ENCODE assay signal across 18 cellular contexts in the genomic region with DNA sequence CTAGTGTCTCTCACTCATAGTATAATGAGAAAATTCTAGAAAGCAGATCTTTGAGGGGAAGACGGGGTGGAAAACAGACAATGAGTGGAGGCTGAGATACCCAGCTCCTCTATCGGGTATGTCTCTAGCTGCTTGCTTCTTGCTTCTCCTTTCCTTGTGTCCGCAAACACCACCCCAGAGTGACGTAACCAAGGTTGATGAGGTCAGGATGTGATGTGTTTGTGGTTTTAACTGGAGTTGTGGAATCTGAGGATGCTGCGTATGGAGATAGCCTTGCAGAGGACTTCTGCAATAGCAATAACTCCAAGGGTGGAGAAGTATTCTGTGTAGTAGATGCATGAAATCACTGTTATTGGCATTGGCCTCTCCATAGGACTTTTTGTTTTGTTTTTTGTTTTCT.
DNase-seq lines count a peak whose midpoint lies in the region; ATAC-seq, FAIRE-seq and TF ChIP-seq lines count a peak whose summit lies in the region.
"Had no signal": no experiment of that assay in that cellular context is flagged by ENCODE, and none has a peak within 500 bp of the region (broad histone marks: within the 10 kb centered on the region; RNA-seq: fewer than 3 reads in every experiment).

No MANE protein-coding gene starts in this region.

- H3K4me3 Mint-ChIP-seq in effector memory CD8-positive, alpha-beta T cell, result no peak overlapping the region
- H3K4me3 Mint-ChIP-seq: activated T-helper 1 cell treated with anti-CD3 and anti-CD28 coated beads, Interleukin-12 subunit alpha, Interleukin-12 subunit beta, Interleukin-2, Interleukin-4 antibody, amounts not matched to agents 30 ng/mL and 10 ng/mL and 1 ng/mL, durations not matched to agents 14 hours and 24 hours and 36 hours; stimulated activated naive CD8-positive, alpha-beta T cell treated with anti-CD3 and anti-CD28 coated beads, Interleukin-15, amount 100 ng/mL, for 72 hours had no signal

- H3K36me3 Mint-ChIP-seq in effector memory CD8-positive, alpha-beta T cell (ENCODE audit: insufficient read depth), result no peaks in the 10 kb centered on the region
- H3K36me3 Mint-ChIP-seq: CD4-positive, CD25-positive, alpha-beta regulatory T cell had no signal

- FAIRE-seq in RCC 7860 (lab: Jason Lieb, UNC), result no peak
- FAIRE-seq: G401.6, islet of Langerhans had no signal

- no peak for TF ChIP-seq CTCF in HL-60 (IDR thresholded peaks at IDR 0.05; ENCODE audit: insufficient read depth, low read length)

- peak; percentile 22 for ATAC-seq in effector memory CD8-positive, alpha-beta T cell (replicated peaks)
- no peak for ATAC-seq in GM18505 (IDR thresholded peaks at IDR 0.05; ENCODE audit: unreplicated experiment)
- ATAC-seq: stimulated activated naive CD8-positive, alpha-beta T cell treated with anti-CD3 and anti-CD28 coated beads, Interleukin-15, amount 100 ng/mL, for 72 hours had no signal

- peaks cover 6 to 29% of the 10 kb centered on the region in 2 donors for H3K4me1 Mint-ChIP-seq in effector memory CD8-positive, alpha-beta T cell (ENCODE audit: low read depth in 2 of 2)

- H3K27me3 Mint-ChIP-seq in effector memory CD8-positive, alpha-beta T cell, result no peaks in the 10 kb centered on the region
- H3K27me3 Mint-ChIP-seq: stimulated activated naive CD8-positive, alpha-beta T cell treated with anti-CD3 and anti-CD28 coated beads, Interleukin-15, amount 100 ng/mL, for 72 hours had no signal

- H3K9me3 Mint-ChIP-seq in effector memory CD8-positive, alpha-beta T cell, result no peaks in the 10 kb centered on the region
- H3K9me3 Mint-ChIP-seq: activated T-helper 1 cell treated with anti-CD3 and anti-CD28 coated beads, Interleukin-12 subunit alpha, Interleukin-12 subunit beta, Interleukin-2, Interleukin-4 antibody, amounts not matched to agents 30 ng/mL and 10 ng/mL and 1 ng/mL, durations not matched to agents 14 hours and 24 hours and 36 hours; CD4-positive, CD25-positive, alpha-beta regulatory T cell; stimulated activated naive CD8-positive, alpha-beta T cell treated with anti-CD3 and anti-CD28 coated beads, Interleukin-15, amount 100 ng/mL, for 72 hours had no signal

- no peak overlapping the region for H3K27ac ChIP-seq in HL-60 (replicated peaks)
- peak overlapping the region; percentile 3 for H3K27ac ChIP-seq in substantia nigra (ENCODE audit: low read depth, low read length, poor library complexity, severe bottlenecking)

- DNase-seq in HL-60 (ENCODE audit: low read depth in 1 of 2, low spot score in 1 of 2), result peak; percentile 31 to 79
- DNase-seq in OCI-M1 (lab: John Stamatoyannopoulos, UW), result peak; percentile 69
- no peak for DNase-seq in effector memory CD8-positive, alpha-beta T cell
- DNase-seq in substantia nigra (lab: John Stamatoyannopoulos, UW), result peak in 4 of 49 donors; percentile 13 to 34 (median 19)
- no peak for DNase-seq in RCC 7860 (ENCODE audit: low spot score)
- DNase-seq in NCI-H524 treated with DMSO at 0.1 percent for 48 hours (lab: John Stamatoyannopoulos, UW), result no peak
- no peak for DNase-seq in middle frontal gyrus (ENCODE audit: extremely low spot score, low spot score)
- DNase-seq: activated CD4-positive, alpha-beta T cell treated with anti-CD3 and anti-CD28 coated beads, Interleukin-2, amount 50 U/mL, for 4 hours; CD4-positive, CD25-positive, alpha-beta regulatory T cell; NCI-H2029 treated with DMSO at 0.1 percent for 48 hours; NCI-H82; SHP77; stimulated activated naive CD8-positive, alpha-beta T cell treated with anti-CD3 and anti-CD28 coated beads, Interleukin-15, amount 100 ng/mL, for 72 hours; T-helper 9 cell had no signal

- H3K27ac Mint-ChIP-seq in effector memory CD8-positive, alpha-beta T cell, result no peak overlapping the region
- H3K27ac Mint-ChIP-seq: activated T-helper 1 cell treated with anti-CD3 and anti-CD28 coated beads, Interleukin-12 subunit alpha, Interleukin-12 subunit beta, Interleukin-2, Interleukin-4 antibody, amounts not matched to agents 30 ng/mL and 10 ng/mL and 1 ng/mL, durations not matched to agents 14 hours and 24 hours and 36 hours; CD4-positive, CD25-positive, alpha-beta regulatory T cell; stimulated activated naive CD8-positive, alpha-beta T cell treated with anti-CD3 and anti-CD28 coated beads, Interleukin-15, amount 100 ng/mL, for 72 hours had no signal

- no peak overlapping the region for H3K4me3 ChIP-seq in HL-60 (replicated peaks; ENCODE audit: insufficient read depth, low read length)

- peaks cover 3% of the 10 kb centered on the region for H3K27me3 ChIP-seq in HL-60 (ENCODE audit: insufficient read depth, poor library complexity, severe bottlenecking)

- TF ChIP-seq POLR2A in GM18505 (IDR thresholded peaks at IDR 0.05; ENCODE audit: borderline replicate concordance, extremely low read depth, insufficient read depth, insufficient read length), result no peak

Comparison
In these comparisons a context has a peak if more than half of its experiments do, and no peak if none do; other contexts are left out.
1. DNase-seq: peak in HL-60 (2 of 2) and OCI-M1 (single experiment); none in effector memory CD8-positive, alpha-beta T cell (0 of 3), RCC 7860 (single experiment), NCI-H524 treated with DMSO at 0.1 percent for 48 hours (single experiment) and middle frontal gyrus (single experiment).